11 cellular contexts compared by ENCODE assay signal in genomic region chr2:23330214-23330613, GRCh38.
DNase-seq lines count a peak whose midpoint lies in the region; ATAC-seq and TF ChIP-seq lines count a peak whose summit lies in the region.
"Had no signal": no experiment of that assay in that cellular context is flagged by ENCODE, and none has a peak within 500 bp of the region (broad histone marks: within the 10 kb centered on the region; RNA-seq: fewer than 3 reads in every experiment).

No MANE protein-coding gene starts in this region.

- no peak overlapping the region for H3K27ac ChIP-seq in brain microvascular endothelial cell
- H3K27ac ChIP-seq: 22Rv1, PC-9 had no signal

- H3K36me3 ChIP-seq in brain microvascular endothelial cell (replicated peaks), result no peaks in the 10 kb centered on the region

- no peak for ATAC-seq in stimulated activated effector memory CD8-positive, alpha-beta T cell treated with anti-CD3 and anti-CD28 coated beads, Interleukin-12 subunit alpha, Interleukin-12 subunit beta, amount 100 ng/mL, for 72 hours
- ATAC-seq in HG03097 (IDR thresholded peaks at IDR 0.05; ENCODE audit: low FRiP score, unreplicated experiment) (no peak), HG03432 (IDR thresholded peaks at IDR 0.05; ENCODE audit: unreplicated experiment) (no peak)

- H3K4me3 Mint-ChIP-seq in nephron progenitor cell, result no peak overlapping the region
- no peak overlapping the region for H3K4me3 Mint-ChIP-seq in stimulated activated effector memory CD8-positive, alpha-beta T cell treated with anti-CD3 and anti-CD28 coated beads, Interleukin-12 subunit alpha, Interleukin-12 subunit beta, amount 100 ng/mL, for 72 hours
- H3K4me3 Mint-ChIP-seq: dendritic cell treated with granulocyte-macrophage colony-stimulating factor and Interleukin-4, amounts not matched to agents 40 ng/mL and 50 ng/mL, for 4 days had no signal

- H3K27ac Mint-ChIP-seq in nephron progenitor cell, result no peak overlapping the region
- no peak overlapping the region for H3K27ac Mint-ChIP-seq in stimulated activated effector memory CD8-positive, alpha-beta T cell treated with anti-CD3 and anti-CD28 coated beads, Interleukin-12 subunit alpha, Interleukin-12 subunit beta, amount 100 ng/mL, for 72 hours
- H3K27ac Mint-ChIP-seq: dendritic cell treated with granulocyte-macrophage colony-stimulating factor and Interleukin-4, amounts not matched to agents 40 ng/mL and 50 ng/mL, for 4 days had no signal

- no peak overlapping the region for H3K4me3 ChIP-seq in brain microvascular endothelial cell (ENCODE audit: low read depth, low read length)
- H3K4me3 ChIP-seq: PC-9 had no signal

- peaks cover 46% of the 10 kb centered on the region for H3K27me3 Mint-ChIP-seq in nephron progenitor cell (ENCODE audit: low read depth, poor library complexity)

- DNase-seq in DMS53 (lab: John Stamatoyannopoulos, UW) (peak; percentile 6), DMS53 treated with DMSO at 0.1 percent for 48 hours (lab: John Stamatoyannopoulos, UW; ENCODE audit: unreplicated experiment) (no peak), KBM-7 (peak; percentile 8), brain microvascular endothelial cell (peak; percentile 43), nephron progenitor cell (peak; percentile 70)
- no peak for DNase-seq in stimulated activated effector memory CD8-positive, alpha-beta T cell treated with anti-CD3 and anti-CD28 coated beads, Interleukin-12 subunit alpha, Interleukin-12 subunit beta, amount 100 ng/mL, for 72 hours (ENCODE audit: low spot score in 2 of 2)

- no peaks in the 10 kb centered on the region for H3K36me3 Mint-ChIP-seq in nephron progenitor cell (ENCODE audit: low read depth)
- no peaks in the 10 kb centered on the region for H3K36me3 Mint-ChIP-seq in stimulated activated effector memory CD8-positive, alpha-beta T cell treated with anti-CD3 and anti-CD28 coated beads, Interleukin-12 subunit alpha, Interleukin-12 subunit beta, amount 100 ng/mL, for 72 hours

- in situ Hi-C loops in KBM-7 (cut with MboI; ENCODE audit: low pct_unique_long_range_greater_than_20kb, low sequenced_read_pairs) (no loop called here), brain microvascular endothelial cell (cut with HindIII; ENCODE audit: low pct_ligation_motif_present, low sequenced_read_pairs) (no loop called here)

- TF ChIP-seq CTCF in brain microvascular endothelial cell (IDR thresholded peaks at IDR 0.05; ENCODE audit: low read depth, low read length, missing control alignments) (peak; percentile 31), nephron progenitor cell (IDR thresholded peaks at IDR 0.05) (peak; percentile 37)

- H3K27me3 ChIP-seq in brain microvascular endothelial cell (replicated peaks), result no peaks in the 10 kb centered on the region

- H3K9me3 Mint-ChIP-seq in nephron progenitor cell, result no peaks in the 10 kb centered on the region
- H3K9me3 Mint-ChIP-seq in stimulated activated effector memory CD8-positive, alpha-beta T cell treated with anti-CD3 and anti-CD28 coated beads, Interleukin-12 subunit alpha, Interleukin-12 subunit beta, amount 100 ng/mL, for 72 hours, result no peaks in the 10 kb centered on the region
- H3K9me3 Mint-ChIP-seq: dendritic cell treated with granulocyte-macrophage colony-stimulating factor and Interleukin-4, amounts not matched to agents 40 ng/mL and 50 ng/mL, for 4 days had no signal

- H3K4me1 Mint-ChIP-seq in nephron progenitor cell, result peaks cover 16% of the 10 kb centered on the region
- H3K4me1 Mint-ChIP-seq in stimulated activated effector memory CD8-positive, alpha-beta T cell treated with anti-CD3 and anti-CD28 coated beads, Interleukin-12 subunit alpha, Interleukin-12 subunit beta, amount 100 ng/mL, for 72 hours, result no peaks in the 10 kb centered on the region

Comparison
In these comparisons a context has a peak if more than half of its experiments do, and no peak if none do; other contexts are left out.
1. DNase-seq: peak in DMS53 (single experiment), KBM-7 (single experiment), brain microvascular endothelial cell (single experiment) and nephron progenitor cell (single experiment); none in DMS53 treated with DMSO at 0.1 percent for 48 hours (single experiment) and stimulated activated effector memory CD8-positive, alpha-beta T cell treated with anti-CD3 and anti-CD28 coated beads, Interleukin-12 subunit alpha, Interleukin-12 subunit beta, amount 100 ng/mL, for 72 hours (0 of 2).